In genomic region chr6:22045261-22045912, GRCh38 we compare ENCODE assay signal across 16 cellular contexts.
"Had no signal": no experiment of that assay in that cellular context is flagged by ENCODE, and none has a peak within 500 bp of the region (broad histone marks: within the 10 kb centered on the region; RNA-seq: fewer than 3 reads in every experiment).

No MANE protein-coding gene starts in this region.

- H3K4me3 ChIP-seq: cardiac muscle cell, esophagus squamous epithelium, neural progenitor cell, tibial artery, uterus had no signal

- H3K36me3 ChIP-seq: cardiac muscle cell, esophagus squamous epithelium, tibial artery, uterus had no signal

- H3K27ac Mint-ChIP-seq: neural progenitor cell, T-cell had no signal

- H2AFZ ChIP-seq: neural progenitor cell, parathyroid adenoma had no signal

- H3K4me2 ChIP-seq: neural progenitor cell had no signal

- H3K27me3 ChIP-seq: cardiac muscle cell, esophagus squamous epithelium, neural progenitor cell, tibial artery, uterus had no signal

- H3K4me1 ChIP-seq: neural progenitor cell had no signal

- H3K9ac ChIP-seq: neural progenitor cell, parathyroid adenoma had no signal

- DNase-seq: activated CD4-positive, alpha-beta T cell treated with anti-CD3 and anti-CD28 coated beads, Interleukin-2, amount 50 U/mL, for 48 hours; activated CD4-positive, CD25-positive, alpha-beta regulatory T cell; activated gamma-delta T cell; activated T-cell treated with anti-CD3 and anti-CD28 coated beads, Interleukin-2, amount 50 U/mL, for 48 hours; esophagus squamous epithelium; foreskin fibroblast; glutamatergic neuron; mesenchymal stem cell; retina; stimulated activated CD4-positive, alpha-beta T cell treated with anti-CD3 and anti-CD28 coated beads, Interleukin-4, amount 100 ng/mL, for 4 hours; T-cell; tibial artery; uterus had no signal

- H3K79me2 ChIP-seq: parathyroid adenoma had no signal

- H3K27me3 Mint-ChIP-seq: T-cell had no signal

- H3K27ac ChIP-seq: cardiac muscle cell, esophagus squamous epithelium, neural progenitor cell, parathyroid adenoma, tibial artery, uterus had no signal

- H3K9me3 ChIP-seq: uterus had no signal

- H3K36me3 Mint-ChIP-seq: T-cell had no signal

- H3K4me3 Mint-ChIP-seq: neural progenitor cell had no signal
